ENCODE assay signal across 8 cellular contexts in the genomic region with DNA sequence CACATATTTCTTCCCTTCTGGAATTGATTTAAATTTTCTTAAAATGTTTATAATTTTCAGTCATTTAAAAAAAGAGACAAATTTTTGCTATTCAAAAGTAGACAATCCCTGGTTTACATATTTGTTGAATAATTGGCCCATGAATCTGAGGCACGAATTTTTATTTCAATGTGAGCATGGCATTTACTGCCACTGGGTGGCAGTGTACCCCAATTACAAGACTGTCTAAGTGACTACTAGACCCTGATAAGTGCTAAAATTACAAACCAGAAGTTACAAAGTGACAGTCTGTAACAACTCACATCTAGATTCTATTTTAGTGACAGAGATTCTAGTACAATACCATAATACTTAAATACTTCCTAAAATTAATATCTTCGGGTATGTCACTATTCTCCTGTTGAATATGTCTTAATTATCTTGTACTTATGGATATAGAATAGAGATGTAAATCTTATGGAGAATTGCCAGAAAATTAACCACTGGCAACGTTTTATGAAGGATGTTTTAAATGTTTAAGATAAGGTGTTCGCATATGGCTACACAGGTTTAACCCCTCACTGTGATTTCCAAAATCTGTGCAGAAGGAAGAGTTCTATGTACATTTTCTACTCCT.
DNase-seq lines count a peak whose midpoint lies in the region; ATAC-seq and TF ChIP-seq lines count a peak whose summit lies in the region.

No MANE protein-coding gene starts in this region.

- peaks cover 0 to 44% (median 39%) of the 10 kb centered on the region in 4 donors for H3K4me1 ChIP-seq in esophagus muscularis mucosa

- H3K27ac ChIP-seq in esophagus muscularis mucosa (replicated peaks in 1 of 4) = peak overlapping the region in 3 of 4 donors; percentile 4 to 53 (median 49)

- peaks cover 0 to 3% of the 10 kb centered on the region in 2 donors for H3K9me3 Mint-ChIP-seq in natural killer cell
- no peaks in the 10 kb centered on the region for H3K9me3 Mint-ChIP-seq in natural killer cell treated with Interleukin-12 subunit alpha and Interleukin-12 subunit beta and Interleukin-15 and Interleukin-18, amount 100 ng/mL, for 72 hours
- peaks cover 1% of the 10 kb centered on the region for H3K9me3 Mint-ChIP-seq in nephron progenitor cell

- H3K27me3 Mint-ChIP-seq in natural killer cell (ENCODE audit: low read depth in 2 of 2) (no peaks in the 10 kb centered on the region), nephron progenitor cell (ENCODE audit: low read depth, poor library complexity) (peaks cover 6% of the 10 kb centered on the region)
- H3K27me3 Mint-ChIP-seq in natural killer cell treated with Interleukin-12 subunit alpha and Interleukin-12 subunit beta and Interleukin-15 and Interleukin-18, amount 100 ng/mL, for 72 hours = peaks cover 2 to 7% of the 10 kb centered on the region in 2 donors

- H3K36me3 Mint-ChIP-seq in natural killer cell = no peaks in the 10 kb centered on the region
- no peaks in the 10 kb centered on the region for H3K36me3 Mint-ChIP-seq in natural killer cell treated with Interleukin-12 subunit alpha and Interleukin-12 subunit beta and Interleukin-15 and Interleukin-18, amount 100 ng/mL, for 72 hours
- H3K36me3 Mint-ChIP-seq in nephron progenitor cell (ENCODE audit: low read depth) = no peaks in the 10 kb centered on the region

- no peak for TF ChIP-seq EP300 in esophagus muscularis mucosa (IDR thresholded peaks at IDR 0.05)

- ATAC-seq in natural killer cell (no peak), HG03565 (IDR thresholded peaks at IDR 0.05; ENCODE audit: unreplicated experiment) (peak; percentile 58), GM18867 (IDR thresholded peaks at IDR 0.05; ENCODE audit: unreplicated experiment) (no peak)
- ATAC-seq in natural killer cell treated with Interleukin-12 subunit alpha and Interleukin-12 subunit beta and Interleukin-15 and Interleukin-18, amount 100 ng/mL, for 72 hours = no peak

- H3K4me3 Mint-ChIP-seq in natural killer cell (no peak overlapping the region), nephron progenitor cell (no peak overlapping the region)
- H3K4me3 Mint-ChIP-seq in natural killer cell treated with Interleukin-12 subunit alpha and Interleukin-12 subunit beta and Interleukin-15 and Interleukin-18, amount 100 ng/mL, for 72 hours = no peak overlapping the region

- DNase-seq in natural killer cell (no peak), SHP77 (lab: John Stamatoyannopoulos, UW) (peak; percentile 44 to 49), esophagus muscularis mucosa (ENCODE audit: extremely low spot score) (no peak), nephron progenitor cell (peak; percentile 35), occipital lobe (lab: John Stamatoyannopoulos, UW) (no peak)
- DNase-seq in natural killer cell treated with Interleukin-12 subunit alpha and Interleukin-12 subunit beta and Interleukin-15 and Interleukin-18, amount 100 ng/mL, for 72 hours (ENCODE audit: low spot score) = no peak

- intact Hi-C loops in natural killer cell (cut with micrococcal nuclease) = loop anchor here (5.0 kb wide), 1 partner anchor 746 kb away; no protein-coding TSS in a partner anchor
- intact Hi-C loops in esophagus muscularis mucosa (cut with DNase I) = loop anchor here (5.0 to 10.0 kb wide), 5 partner anchors 74 to 748 kb away; no protein-coding TSS in a partner anchor

- TF ChIP-seq CTCF in natural killer cell (IDR thresholded peaks at IDR 0.05) (peak; percentile 37), esophagus muscularis mucosa (IDR thresholded peaks at IDR 0.05) (peak; percentile 76 to 85 (median 82)), nephron progenitor cell (IDR thresholded peaks at IDR 0.05) (peak; percentile 83)

- 18% methylated on average over 4 of the region's 4 CpGs for WGBS in esophagus muscularis mucosa

- H3K27me3 ChIP-seq in esophagus muscularis mucosa = no peaks in the 10 kb centered on the region

- no peaks in the 10 kb centered on the region for H3K9me3 ChIP-seq in esophagus muscularis mucosa

- no peak for TF ChIP-seq POLR2A in esophagus muscularis mucosa (IDR thresholded peaks at IDR 0.05; ENCODE audit: low read depth)

- H3K27ac Mint-ChIP-seq in natural killer cell = no peak overlapping the region
- H3K27ac Mint-ChIP-seq in natural killer cell treated with Interleukin-12 subunit alpha and Interleukin-12 subunit beta and Interleukin-15 and Interleukin-18, amount 100 ng/mL, for 72 hours = no peak overlapping the region
- H3K27ac Mint-ChIP-seq in nephron progenitor cell = no peak overlapping the region

- H3K4me3 ChIP-seq in esophagus muscularis mucosa = no peak overlapping the region

- no peaks in the 10 kb centered on the region for H3K4me1 Mint-ChIP-seq in natural killer cell
- H3K4me1 Mint-ChIP-seq in natural killer cell treated with Interleukin-12 subunit alpha and Interleukin-12 subunit beta and Interleukin-15 and Interleukin-18, amount 100 ng/mL, for 72 hours (ENCODE audit: low read depth in 2 of 2) = no peaks in the 10 kb centered on the region
- peaks cover 11% of the 10 kb centered on the region for H3K4me1 Mint-ChIP-seq in nephron progenitor cell

- no peaks in the 10 kb centered on the region for H3K36me3 ChIP-seq in esophagus muscularis mucosa

Comparison
In these comparisons a context has a peak if more than half of its experiments do, and no peak if none do; other contexts are left out.
1. DNase-seq: peak in SHP77 (2 of 2) and nephron progenitor cell (single experiment); none in natural killer cell (single experiment), natural killer cell treated with Interleukin-12 subunit alpha and Interleukin-12 subunit beta and Interleukin-15 and Interleukin-18, amount 100 ng/mL, for 72 hours (single experiment), esophagus muscularis mucosa (single experiment) and occipital lobe (single experiment).
2. Peak in every context shown above with its lines, with median percentiles within 50 percentile points of each other: CTCF ChIP-seq.